10 cellular contexts compared by ENCODE assay signal in genomic region chr2:201858781-201859180, GRCh38. TPM values are rescaled to one million over a fixed set of nuclear protein-coding genes. Genes with fewer than 3 reads are reported as not detected.
DNase-seq lines count a peak whose midpoint lies in the region; ATAC-seq and TF ChIP-seq lines count a peak whose summit lies in the region.
"Had no signal": no experiment of that assay in that cellular context is flagged by ENCODE, and none has a peak within 500 bp of the region (broad histone marks: within the 10 kb centered on the region; RNA-seq: fewer than 3 reads in every experiment).

No MANE protein-coding gene starts in this region.

- H3K9ac ChIP-seq in BLaER1 treated with 17β-estradiol and CSF1 and Interleukin-3, amounts not matched to agents 10 nM and 100 nM, result peak overlapping the region in 1 of 11 experiments; percentile 25; a peak in 2 of 22 replicates

- H3K4me1 ChIP-seq in BLaER1 treated with 17β-estradiol and CSF1 and Interleukin-3, amounts not matched to agents 10 nM and 100 nM, result peaks cover 9 to 19% (median 12%) of the 10 kb centered on the region in 10 experiments
- no peaks in the 10 kb centered on the region for H3K4me1 ChIP-seq in body of pancreas
- peaks cover 0 to 30% (median 5%) of the 10 kb centered on the region in 3 donors for H3K4me1 ChIP-seq in esophagus squamous epithelium

- no peaks in the 10 kb centered on the region for H3K9me3 ChIP-seq in BLaER1 treated with 17β-estradiol and CSF1 and Interleukin-3, amounts not matched to agents 10 nM and 100 nM (replicated peaks in 1 of 11)
- H3K9me3 ChIP-seq in body of pancreas (no peaks in the 10 kb centered on the region), esophagus squamous epithelium (no peaks in the 10 kb centered on the region)

- intact Hi-C loops in body of pancreas (cut with DNase I) (no loop called here), esophagus squamous epithelium (cut with DNase I) (no loop called here)

- ATAC-seq in body of pancreas, result peak; percentile 33
- ATAC-seq in GM19455 (IDR thresholded peaks at IDR 0.05; ENCODE audit: unreplicated experiment), result no peak
- no peak for ATAC-seq in GM19324 (IDR thresholded peaks at IDR 0.05; ENCODE audit: low FRiP score, unreplicated experiment)
- ATAC-seq: right cardiac atrium had no signal

- peak overlapping the region; percentile 50 to 91 (median 70) for H3K4me2 ChIP-seq in BLaER1 treated with 17β-estradiol and CSF1 and Interleukin-3, amounts not matched to agents 10 nM and 100 nM

- peaks cover 0 to 34% (median 0%) of the 10 kb centered on the region in 11 experiments; a peak in 7 of 22 replicates for H3K27me3 ChIP-seq in BLaER1 treated with 17β-estradiol and CSF1 and Interleukin-3, amounts not matched to agents 10 nM and 100 nM
- H3K27me3 ChIP-seq in body of pancreas (no peaks in the 10 kb centered on the region), esophagus squamous epithelium (peaks cover 0 to 20% (median 0%) of the 10 kb centered on the region in 4 donors)

- peaks cover 82% of the 10 kb centered on the region for H3K4me1 Mint-ChIP-seq in nephron progenitor cell

- no peak overlapping the region for H3K4me3 ChIP-seq in BLaER1 treated with 17β-estradiol and CSF1 and Interleukin-3, amounts not matched to agents 10 nM and 100 nM
- H3K4me3 ChIP-seq in body of pancreas (no peak overlapping the region), esophagus squamous epithelium (peak overlapping the region in 2 of 4 donors; percentile 9 to 34)

- H3K9me3 Mint-ChIP-seq in nephron progenitor cell, result no peaks in the 10 kb centered on the region

- H4K20me1 ChIP-seq in BLaER1 treated with 17β-estradiol and CSF1 and Interleukin-3, amounts not matched to agents 10 nM and 100 nM, result no peaks in the 10 kb centered on the region; a peak in 1 of 22 replicates

- no peak for TF ChIP-seq CTCF in body of pancreas (IDR thresholded peaks at IDR 0.05)
- no peak for TF ChIP-seq CTCF in nephron progenitor cell (IDR thresholded peaks at IDR 0.05)
- TF ChIP-seq CTCF in esophagus squamous epithelium (IDR thresholded peaks at IDR 0.05), result no peak

- 3 to 4% methylated on average over 11 of the region's 11 CpGs for WGBS in body of pancreas, 2 donors
- 2 to 4% methylated on average over 10 to 11 of the region's 11 CpGs for WGBS in esophagus squamous epithelium, 2 donors

- TF ChIP-seq POLR2A in body of pancreas (IDR thresholded peaks at IDR 0.05), result no peak
- TF ChIP-seq POLR2A in esophagus squamous epithelium (IDR thresholded peaks at IDR 0.05), result no peak

- peak overlapping the region; percentile 95 for H3K27ac Mint-ChIP-seq in nephron progenitor cell

- no peak overlapping the region for H3K27ac ChIP-seq in BLaER1 treated with 17β-estradiol and CSF1 and Interleukin-3, amounts not matched to agents 10 nM and 100 nM
- H3K27ac ChIP-seq in body of pancreas, result no peak overlapping the region
- H3K27ac ChIP-seq in esophagus squamous epithelium, result peak overlapping the region in 1 of 4 donors; percentile 39

- peak overlapping the region; percentile 74 for H3K4me3 Mint-ChIP-seq in nephron progenitor cell

- H3K36me3 Mint-ChIP-seq in nephron progenitor cell (ENCODE audit: low read depth), result no peaks in the 10 kb centered on the region

- no peaks in the 10 kb centered on the region for H3K27me3 Mint-ChIP-seq in nephron progenitor cell (ENCODE audit: low read depth, poor library complexity)

- H3K36me3 ChIP-seq in BLaER1 treated with 17β-estradiol and CSF1 and Interleukin-3, amounts not matched to agents 10 nM and 100 nM, result no peaks in the 10 kb centered on the region
- no peaks in the 10 kb centered on the region for H3K36me3 ChIP-seq in body of pancreas (replicated peaks in 1 of 2; ENCODE audit: insufficient read depth in 1 of 2, low read depth in 2 of 2)
- H3K36me3 ChIP-seq in esophagus squamous epithelium, result no peaks in the 10 kb centered on the region

- DNase-seq in NCI-H1436 treated with DMSO at 0.1 percent for 48 hours (lab: John Stamatoyannopoulos, UW) (peak; percentile 4), body of pancreas (peak in 2 of 4 donors; percentile 2 to 22), nephron progenitor cell (peak; percentile 82), SHP77 (lab: John Stamatoyannopoulos, UW) (no peak), esophagus squamous epithelium (lab: John Stamatoyannopoulos, UW) (no peak)

RNA-seq across cellular contexts. Expression of gene CDK15, which starts 52.4 kb away (rescaled TPM):
- under 1 TPM in 1 of 2 donors, not detected in 1; 0.52 TPM for total RNA-seq in body of pancreas
- 1 to 10 TPM in 1 of 4 donors, under 1 TPM in 1, not detected in 2; 0.23 to 6.1 TPM for total RNA-seq in esophagus squamous epithelium
- total RNA-seq: activated CD8-positive, alpha-beta memory T cell treated with anti-CD3 and anti-CD28 coated beads for 36 hours had no signal

Comparison
In these comparisons a context has a peak if more than half of its experiments do, and no peak if none do; other contexts are left out.
1. DNase-seq: peak in NCI-H1436 treated with DMSO at 0.1 percent for 48 hours (single experiment) and nephron progenitor cell (single experiment); none in SHP77 (0 of 2) and esophagus squamous epithelium (single experiment).